8 cellular contexts compared by ENCODE assay signal in genomic region chr1:151166506-151166956, GRCh38. TPM values are rescaled to one million over a fixed set of nuclear protein-coding genes. Genes with fewer than 3 reads are reported as not detected.
DNase-seq lines count a peak whose midpoint lies in the region; ATAC-seq lines count a peak whose summit lies in the region.

No MANE protein-coding gene starts in this region.

- no peak for ATAC-seq in GM18520 (IDR thresholded peaks at IDR 0.05; ENCODE audit: unreplicated experiment)

- H3K36me3 Mint-ChIP-seq in activated T-helper 1 cell treated with anti-CD3 and anti-CD28 coated beads, Interleukin-12 subunit alpha, Interleukin-12 subunit beta, Interleukin-2, Interleukin-4 antibody, amounts not matched to agents 30 ng/mL and 10 ng/mL and 1 ng/mL, durations not matched to agents 14 hours and 24 hours and 36 hours (ENCODE audit: low read depth): peaks cover 42% of the 10 kb centered on the region

- no peaks in the 10 kb centered on the region for H3K27me3 ChIP-seq in skeletal muscle tissue (ENCODE audit: control insufficient read depth in 3 of 3, insufficient read depth in 3 of 3, low read length in 3 of 3)

- H3K9me3 Mint-ChIP-seq in activated T-helper 1 cell treated with anti-CD3 and anti-CD28 coated beads, Interleukin-12 subunit alpha, Interleukin-12 subunit beta, Interleukin-2, Interleukin-4 antibody, amounts not matched to agents 30 ng/mL and 10 ng/mL and 1 ng/mL, durations not matched to agents 14 hours and 24 hours and 36 hours: no peaks in the 10 kb centered on the region

- intact Hi-C loops in activated T-helper 1 cell treated with anti-CD3 and anti-CD28 coated beads, Interleukin-12 subunit alpha, Interleukin-12 subunit beta, Interleukin-2, Interleukin-4 antibody, amounts not matched to agents 30 ng/mL and 10 ng/mL and 1 ng/mL, durations not matched to agents 14 hours and 24 hours and 36 hours (cut with micrococcal nuclease): loop anchor here (1.0 to 5.0 kb wide), 3 partner anchors 23 to 446 kb away; partner anchors contain the start of genes PIP5K1A and SNX27

- H3K4me1 ChIP-seq in skeletal muscle tissue (ENCODE audit: control insufficient read depth in 3 of 3, insufficient read depth in 3 of 3, low read length in 3 of 3): peaks cover 49 to 60% (median 50%) of the 10 kb centered on the region in 3 donors

- peak overlapping the region; percentile 97 for H3K27ac Mint-ChIP-seq in activated T-helper 1 cell treated with anti-CD3 and anti-CD28 coated beads, Interleukin-12 subunit alpha, Interleukin-12 subunit beta, Interleukin-2, Interleukin-4 antibody, amounts not matched to agents 30 ng/mL and 10 ng/mL and 1 ng/mL, durations not matched to agents 14 hours and 24 hours and 36 hours

- H3K4me3 ChIP-seq in skeletal muscle tissue (ENCODE audit: low read length in 3 of 3): peak overlapping the region; percentile 83 to 99 (median 99)

- peaks cover 51% of the 10 kb centered on the region for H3K4me1 Mint-ChIP-seq in activated T-helper 1 cell treated with anti-CD3 and anti-CD28 coated beads, Interleukin-12 subunit alpha, Interleukin-12 subunit beta, Interleukin-2, Interleukin-4 antibody, amounts not matched to agents 30 ng/mL and 10 ng/mL and 1 ng/mL, durations not matched to agents 14 hours and 24 hours and 36 hours (ENCODE audit: low read depth)

- no peaks in the 10 kb centered on the region for H3K9me3 ChIP-seq in skeletal muscle tissue (ENCODE audit: control insufficient read depth in 3 of 3, low read length in 3 of 3)

- DNase-seq in COLO668 (lab: John Stamatoyannopoulos, UW; ENCODE audit: unreplicated experiment) (peak; percentile 38), HK-2 (ENCODE audit: unreplicated experiment) (peak; percentile 51), hepatic stellate cell (ENCODE audit: low spot score) (peak; percentile 73), CD1c-positive myeloid dendritic cell (ENCODE audit: extremely low spot score) (no peak), germinal center (ENCODE audit: low spot score) (no peak)
- no peak for DNase-seq in activated T-helper 1 cell treated with anti-CD3 and anti-CD28 coated beads, Interleukin-12 subunit alpha, Interleukin-12 subunit beta, Interleukin-2, Interleukin-4 antibody, amounts not matched to agents 30 ng/mL and 10 ng/mL and 1 ng/mL, durations not matched to agents 14 hours and 24 hours and 36 hours (ENCODE audit: low spot score)

- H3K27me3 Mint-ChIP-seq in activated T-helper 1 cell treated with anti-CD3 and anti-CD28 coated beads, Interleukin-12 subunit alpha, Interleukin-12 subunit beta, Interleukin-2, Interleukin-4 antibody, amounts not matched to agents 30 ng/mL and 10 ng/mL and 1 ng/mL, durations not matched to agents 14 hours and 24 hours and 36 hours (ENCODE audit: insufficient read depth): peaks cover 2% of the 10 kb centered on the region

- H3K9ac ChIP-seq in skeletal muscle tissue (ENCODE audit: low read depth in 1 of 3, low read length in 3 of 3): peak overlapping the region; percentile 82 to 97 (median 95)

- peak overlapping the region; percentile 79 for H3K27ac ChIP-seq in skeletal muscle tissue (ENCODE audit: low read depth, low read length)

- peaks cover 19 to 37% (median 26%) of the 10 kb centered on the region in 3 donors for H3K36me3 ChIP-seq in skeletal muscle tissue (ENCODE audit: control insufficient read depth in 3 of 3, insufficient read depth in 3 of 3, low read length in 3 of 3)

- H3K4me3 Mint-ChIP-seq in activated T-helper 1 cell treated with anti-CD3 and anti-CD28 coated beads, Interleukin-12 subunit alpha, Interleukin-12 subunit beta, Interleukin-2, Interleukin-4 antibody, amounts not matched to agents 30 ng/mL and 10 ng/mL and 1 ng/mL, durations not matched to agents 14 hours and 24 hours and 36 hours: peak overlapping the region; percentile 95

RNA-seq across cellular contexts. Expression of gene SCNM1, which starts 0.6 kb away (rescaled TPM):
- 111 and 117 TPM in 2 replicates for total RNA-seq in activated T-helper 1 cell treated with anti-CD3 and anti-CD28 coated beads, Interleukin-12 subunit alpha, Interleukin-12 subunit beta, Interleukin-2, Interleukin-4 antibody, amounts not matched to agents 30 ng/mL and 10 ng/mL and 1 ng/mL, durations not matched to agents 14 hours and 24 hours and 36 hours
- total RNA-seq in skeletal muscle tissue: 24.5 TPM

RNA-seq across cellular contexts. Expression of gene LYSMD1, which starts 0.8 kb away (rescaled TPM):
- total RNA-seq in activated T-helper 1 cell treated with anti-CD3 and anti-CD28 coated beads, Interleukin-12 subunit alpha, Interleukin-12 subunit beta, Interleukin-2, Interleukin-4 antibody, amounts not matched to agents 30 ng/mL and 10 ng/mL and 1 ng/mL, durations not matched to agents 14 hours and 24 hours and 36 hours: 4.0 and 5.0 TPM in 2 replicates
- 9.9 TPM for total RNA-seq in skeletal muscle tissue

RNA-seq across cellular contexts. Expression of gene TMOD4, which starts 9.2 kb away (rescaled TPM):
- 2.6 and 2.9 TPM in 2 replicates for total RNA-seq in activated T-helper 1 cell treated with anti-CD3 and anti-CD28 coated beads, Interleukin-12 subunit alpha, Interleukin-12 subunit beta, Interleukin-2, Interleukin-4 antibody, amounts not matched to agents 30 ng/mL and 10 ng/mL and 1 ng/mL, durations not matched to agents 14 hours and 24 hours and 36 hours
- total RNA-seq in skeletal muscle tissue: 50.6 TPM

RNA-seq across cellular contexts. Expression of gene TNFAIP8L2, which starts 10.1 kb away (rescaled TPM):
- 38.0 and 38.5 TPM in 2 replicates for total RNA-seq in activated T-helper 1 cell treated with anti-CD3 and anti-CD28 coated beads, Interleukin-12 subunit alpha, Interleukin-12 subunit beta, Interleukin-2, Interleukin-4 antibody, amounts not matched to agents 30 ng/mL and 10 ng/mL and 1 ng/mL, durations not matched to agents 14 hours and 24 hours and 36 hours
- total RNA-seq in skeletal muscle tissue: 4.2 TPM

RNA-seq across cellular contexts. Expression of gene SEMA6C, which starts 20.1 kb away (rescaled TPM):
- total RNA-seq in activated T-helper 1 cell treated with anti-CD3 and anti-CD28 coated beads, Interleukin-12 subunit alpha, Interleukin-12 subunit beta, Interleukin-2, Interleukin-4 antibody, amounts not matched to agents 30 ng/mL and 10 ng/mL and 1 ng/mL, durations not matched to agents 14 hours and 24 hours and 36 hours: 3.6 and 4.3 TPM in 2 replicates
- 15.7 TPM for total RNA-seq in skeletal muscle tissue

Comparison
In these comparisons a context has a peak if more than half of its experiments do, and no peak if none do; other contexts are left out.
1. DNase-seq: peak in COLO668 (single experiment), HK-2 (single experiment) and hepatic stellate cell (single experiment); none in activated T-helper 1 cell treated with anti-CD3 and anti-CD28 coated beads, Interleukin-12 subunit alpha, Interleukin-12 subunit beta, Interleukin-2, Interleukin-4 antibody, amounts not matched to agents 30 ng/mL and 10 ng/mL and 1 ng/mL, durations not matched to agents 14 hours and 24 hours and 36 hours (single experiment), CD1c-positive myeloid dendritic cell (single experiment) and germinal center (single experiment).
2. RNA of gene TMOD4, which starts 9.2 kb away (total RNA-seq): 50.6 TPM in skeletal muscle tissue (single experiment); 2.6 to 2.9 TPM in activated T-helper 1 cell treated with anti-CD3 and anti-CD28 coated beads, Interleukin-12 subunit alpha, Interleukin-12 subunit beta, Interleukin-2, Interleukin-4 antibody, amounts not matched to agents 30 ng/mL and 10 ng/mL and 1 ng/mL, durations not matched to agents 14 hours and 24 hours and 36 hours; every median in the first group is over 10 times any median in the second.